In genomic region chr1:59146651-59147358, GRCh38 we compare ENCODE assay signal across 8 cellular contexts.
A peak's percentile ranks its signal among the peaks of the same experiment; 100 is the strongest.
DNase-seq lines count a peak whose midpoint lies in the region; ATAC-seq, FAIRE-seq and TF ChIP-seq lines count a peak whose summit lies in the region.

No MANE protein-coding gene starts in this region.

- DNase-seq in activated CD4-positive, CD25-positive, alpha-beta regulatory T cell (lab: John Stamatoyannopoulos, UW), result peak in 3 of 4 experiments; percentile 7 to 30 (median 9)
- peak; percentile 85 for DNase-seq in chondrocyte (ENCODE audit: low spot score)
- DNase-seq in HepG2 (ENCODE audit: low spot score), result peak; percentile 3
- peak in 2 of 3 donors; percentile 6 to 16 for DNase-seq in stimulated activated CD4-positive, alpha-beta T cell treated with anti-CD3 and anti-CD28 coated beads, TNF-alpha, amount 100 ng/mL, for 1 hour (ENCODE audit: low read depth in 3 of 3, low spot score in 1 of 3)
- no peak for DNase-seq in DMS114 treated with DMSO at 0.1 percent for 48 hours (lab: John Stamatoyannopoulos, UW; ENCODE audit: unreplicated experiment)
- no peak for DNase-seq in NCI-H1105 treated with DMSO at 0.1 percent for 48 hours (lab: John Stamatoyannopoulos, UW)

- POLR2A ChIA-PET in HepG2 (lab: Yijun Ruan, JAX), result no interaction called here

- FAIRE-seq in HepG2 (lab: Jason Lieb, UNC), result no peak

- H3K27me3 Mint-ChIP-seq in chondrocyte (ENCODE audit: low read depth), result no peaks in the 10 kb centered on the region

- no peaks in the 10 kb centered on the region for H3K36me3 ChIP-seq in HepG2 (replicated peaks in 1 of 2; ENCODE audit: control insufficient read depth in 1 of 2, insufficient read depth in 2 of 2, low read length in 2 of 2)

- TF ChIP-seq CTCF in chondrocyte (IDR thresholded peaks at IDR 0.05), result peak; percentile 58
- peak; percentile 59 for TF ChIP-seq CTCF in HepG2 (CRISPR knock-in tag; IDR thresholded peaks at IDR 0.05)

- H3K79me2 ChIP-seq in HepG2 (ENCODE audit: insufficient read depth, low read length), result no peaks in the 10 kb centered on the region

- H3K36me3 Mint-ChIP-seq in chondrocyte (ENCODE audit: low read depth), result no peaks in the 10 kb centered on the region

- peak; percentile 69 for ATAC-seq in GM19023 (IDR thresholded peaks at IDR 0.05; ENCODE audit: unreplicated experiment)
- ATAC-seq in HG03108 (IDR thresholded peaks at IDR 0.05; ENCODE audit: unreplicated experiment), result peak; percentile 66
- peak; percentile 87 for ATAC-seq in HepG2

- H3K4me2 ChIP-seq in HepG2 (ENCODE audit: low read depth, low read length), result peak overlapping the region; percentile 97

- peak; percentile 67 for TF ChIP-seq RAD21 in HepG2 (CRISPR knock-in tag; IDR thresholded peaks at IDR 0.05)

- in situ Hi-C loops in HepG2 (cut with HindIII; ENCODE audit: extremely low pct_ligation_motif_present, low pct_unique_long_range_greater_than_20kb), result no loop called here

- 6% methylated on average over 23 of the region's 52 CpGs for WGBS in HepG2 (ENCODE audit: low lambda C conversion rate)

- no peak overlapping the region for H3K27ac Mint-ChIP-seq in chondrocyte (ENCODE audit: unreplicated experiment)

- H4K20me1 ChIP-seq in HepG2 (ENCODE audit: insufficient read depth, low read length), result no peaks in the 10 kb centered on the region

- peak overlapping the region; percentile 63; the same call in 1 of the 2 replicates for H3K9ac ChIP-seq in HepG2 (ENCODE audit: insufficient read depth, low read depth, low read length)

- no peaks in the 10 kb centered on the region for H3K9me3 Mint-ChIP-seq in chondrocyte (ENCODE audit: low read depth)

- no peak for TF ChIP-seq EP300 in HepG2 (IDR thresholded peaks at IDR 0.05; ENCODE audit: low read depth in 2 of 2, low read length in 2 of 2)
- no peak for TF ChIP-seq EP300 in HepG2 (CRISPR knock-in tag; IDR thresholded peaks at IDR 0.05; ENCODE audit: borderline replicate concordance)

- H3K4me3 ChIP-seq in HepG2 (replicated peaks in 1 of 3; ENCODE audit: insufficient read depth in 1 of 3, low read depth in 2 of 3, low read length in 3 of 3), result peak overlapping the region; percentile 53 to 75 (median 58)

- H3K27me3 ChIP-seq in HepG2 (ENCODE audit: control insufficient read depth in 1 of 2, insufficient read depth in 2 of 2, low read length in 2 of 2), result peaks cover 1 to 22% of the 10 kb centered on the region in 2 experiments; a peak in 3 of 5 replicates

- CTCF ChIA-PET in HepG2 (lab: Yijun Ruan, JAX; ENCODE audit: low intra/inter-chr PET ratio, low total read pairs), result no interaction called here

- intact Hi-C loops in HepG2 (cut with micrococcal nuclease; ENCODE audit: unreplicated experiment), result loop anchor here (10.0 kb wide), 2 partner anchors 148 to 362 kb away; partner anchors contain the start of genes FGGY and JUN

- no peak for TF ChIP-seq POLR2A in HepG2 (IDR thresholded peaks at IDR 0.05; ENCODE audit: insufficient read depth in 1 of 2, low read depth in 2 of 2, low read length in 2 of 2)

- H3K4me3 Mint-ChIP-seq in chondrocyte (ENCODE audit: unreplicated experiment), result peak overlapping the region; percentile 76

- BruUV-seq in HepG2 (replicated peaks; lab: Mats Ljungman, UMichigan), result no TSS peak

- H2AFZ ChIP-seq in HepG2 (ENCODE audit: low read length), result peak overlapping the region; percentile 74

- H3K4me1 ChIP-seq in HepG2 (ENCODE audit: insufficient read depth, low read length), result peaks cover 44% of the 10 kb centered on the region

- H3K4me1 Mint-ChIP-seq in chondrocyte (ENCODE audit: low read depth), result peaks cover 52% of the 10 kb centered on the region

- no peak overlapping the region for H3K27ac ChIP-seq in HepG2 (ENCODE audit: extremely low read length, insufficient read depth, low read length)

- H3K9me3 ChIP-seq in HepG2 (ENCODE audit: low read length), result no peaks in the 10 kb centered on the region

TF ChIP-seq in HepG2, 621 proteins besides CTCF, POLR2A, EP300 and RAD21 (continues in another document):
- 0 out of 2 replicates have a peak, but pooled peaks have one; percentile 24 for TF ChIP-seq ISL2 (CRISPR knock-in tag; IDR thresholded peaks at IDR 0.05)
- TF ChIP-seq TFDP2 (CRISPR knock-in tag; IDR thresholded peaks at IDR 0.05), result peak; percentile 54
- 0 out of 2 replicates have a peak, but pooled peaks have one; percentile 34 for TF ChIP-seq ETV6 (CRISPR knock-in tag; conservative IDR thresholded peaks at IDR 0.05)
- TF ChIP-seq TSC22D2 (CRISPR knock-in tag; IDR thresholded peaks at IDR 0.05; ENCODE audit: borderline replicate concordance), result no peak
- TF ChIP-seq ZNF75D (CRISPR knock-in tag; IDR thresholded peaks at IDR 0.05; ENCODE audit: borderline replicate concordance), result no peak
- TF ChIP-seq ZFAT (CRISPR knock-in tag; conservative IDR thresholded peaks at IDR 0.05), result no peak
- TF ChIP-seq SPEN (CRISPR knock-in tag; IDR thresholded peaks at IDR 0.05; ENCODE audit: low read depth), result 0 out of 2 replicates have a peak, but pooled peaks have one; percentile 58
- TF ChIP-seq ZNF614 (CRISPR knock-in tag; IDR thresholded peaks at IDR 0.05; ENCODE audit: borderline replicate concordance), result no peak
- TF ChIP-seq ADNP (CRISPR knock-in tag; IDR thresholded peaks at IDR 0.05), result no peak
- TF ChIP-seq, protein P1, sequence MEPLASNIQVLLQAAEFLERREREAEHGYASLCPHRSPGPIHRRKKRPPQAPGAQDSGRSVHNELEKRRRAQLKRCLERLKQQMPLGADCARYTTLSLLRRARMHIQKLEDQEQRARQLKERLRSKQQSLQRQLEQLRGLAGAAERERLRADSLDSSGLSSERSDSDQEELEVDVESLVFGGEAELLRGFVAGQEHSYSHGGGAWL (CRISPR knock-in tag; IDR thresholded peaks at IDR 0.05), result peak; percentile 35; the same call in 1 of the 2 replicates
- no peak for TF ChIP-seq CHD2 (IDR thresholded peaks at IDR 0.05; ENCODE audit: low read depth, low read length)
- 0 out of 2 replicates have a peak, but pooled peaks have one; percentile 60 for TF ChIP-seq ZNF124 (CRISPR knock-in tag; IDR thresholded peaks at IDR 0.05)
- peak; percentile 76 for TF ChIP-seq PATZ1 (CRISPR knock-in tag; IDR thresholded peaks at IDR 0.05)
- no peak for TF ChIP-seq ZNF552 (CRISPR knock-in tag; IDR thresholded peaks at IDR 0.05; ENCODE audit: borderline replicate concordance)
- no peak for TF ChIP-seq KDM3A (CRISPR knock-in tag; IDR thresholded peaks at IDR 0.05; ENCODE audit: low read depth)
- TF ChIP-seq SP4 (CRISPR knock-in tag; IDR thresholded peaks at IDR 0.05), result no peak; the same call in 1 of the 2 replicates
- TF ChIP-seq KAT7 (CRISPR knock-in tag; IDR thresholded peaks at IDR 0.05; ENCODE audit: borderline replicate concordance), result 0 out of 2 replicates have a peak, but pooled peaks have one; percentile 47
- TF ChIP-seq RXRA (CRISPR knock-in tag; IDR thresholded peaks at IDR 0.05), result peak; percentile 32; the same call in 1 of the 2 replicates
- no peak for TF ChIP-seq SOX13 (IDR thresholded peaks at IDR 0.05)
- no peak for TF ChIP-seq SOX13 (CRISPR knock-in tag; conservative IDR thresholded peaks at IDR 0.05 in 1 of 2, IDR thresholded peaks at IDR 0.05 in 1 of 2)
- no peak for TF ChIP-seq HOXA9 (CRISPR knock-in tag; IDR thresholded peaks at IDR 0.05; ENCODE audit: borderline replicate concordance)
- TF ChIP-seq NFKB2 (CRISPR knock-in tag; IDR thresholded peaks at IDR 0.05; ENCODE audit: borderline replicate concordance), result 0 out of 2 replicates have a peak, but pooled peaks have one; percentile 19
- TF ChIP-seq RFX1 (IDR thresholded peaks at IDR 0.05), result no peak
- TF ChIP-seq DNMT1 (CRISPR knock-in tag; IDR thresholded peaks at IDR 0.05), result no peak
- TF ChIP-seq ZNF207 (IDR thresholded peaks at IDR 0.05; ENCODE audit: borderline replicate concordance), result no peak
- peak; percentile 43; the same call in 1 of the 2 replicates for TF ChIP-seq ZBTB7B (CRISPR knock-in tag; IDR thresholded peaks at IDR 0.05)
- TF ChIP-seq REPIN1 (CRISPR knock-in tag; IDR thresholded peaks at IDR 0.05; ENCODE audit: borderline replicate concordance, low read depth), result 0 out of 2 replicates have a peak, but pooled peaks have one; percentile 32
- 0 out of 2 replicates have a peak, but pooled peaks have one; percentile 67 for TF ChIP-seq ZNF670 (CRISPR knock-in tag; IDR thresholded peaks at IDR 0.05; ENCODE audit: borderline replicate concordance)
- peak; percentile 47; the same call in 1 of the 2 replicates for TF ChIP-seq MED1 (CRISPR knock-in tag; IDR thresholded peaks at IDR 0.05)
- no peak for TF ChIP-seq ZNF230 (CRISPR knock-in tag; IDR thresholded peaks at IDR 0.05)
- TF ChIP-seq ELF3 (CRISPR knock-in tag; IDR thresholded peaks at IDR 0.05), result peak; percentile 52; the same call in 1 of the 2 replicates
- 0 out of 2 replicates have a peak, but pooled peaks have one; percentile 50 for TF ChIP-seq CCDC6 (CRISPR knock-in tag; IDR thresholded peaks at IDR 0.05)
- TF ChIP-seq TBX2 (CRISPR knock-in tag; IDR thresholded peaks at IDR 0.05; ENCODE audit: borderline replicate concordance), result 0 out of 2 replicates have a peak, but pooled peaks have one; percentile 19

Comparison
In these comparisons a context has a peak if more than half of its experiments do, and no peak if none do; other contexts are left out.
1. DNase-seq: peak in activated CD4-positive, CD25-positive, alpha-beta regulatory T cell (3 of 4), chondrocyte (single experiment), HepG2 (single experiment) and stimulated activated CD4-positive, alpha-beta T cell treated with anti-CD3 and anti-CD28 coated beads, TNF-alpha, amount 100 ng/mL, for 1 hour (2 of 3); none in DMS114 treated with DMSO at 0.1 percent for 48 hours (single experiment) and NCI-H1105 treated with DMSO at 0.1 percent for 48 hours (single experiment).
2. Peak in every context shown above with its lines, with median percentiles within 50 percentile points of each other: ATAC-seq.